In the genomic region with DNA sequence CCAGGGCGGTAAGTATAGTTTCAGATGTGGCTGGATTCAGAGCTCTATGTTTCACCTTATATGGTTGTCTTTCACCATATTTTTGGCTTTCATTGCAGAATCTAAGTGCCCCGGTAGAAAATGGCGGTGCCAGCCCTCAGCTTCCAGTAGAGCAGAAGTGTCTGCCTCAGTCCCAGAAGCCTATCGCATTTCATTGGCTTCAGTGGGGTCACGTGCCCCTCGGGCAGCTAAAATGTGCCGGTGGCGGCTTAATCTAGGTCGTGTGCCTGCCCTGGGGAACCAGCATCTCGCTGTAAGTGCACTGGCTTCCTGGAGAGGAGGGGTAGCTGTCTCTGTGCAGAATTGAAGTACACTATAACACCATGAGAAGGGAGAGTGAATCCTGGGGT, we compare ENCODE assay signal across 22 cellular contexts.
DNase-seq lines count a peak whose midpoint lies in the region; ATAC-seq, FAIRE-seq and TF ChIP-seq lines count a peak whose summit lies in the region.
"Had no signal": no experiment of that assay in that cellular context is flagged by ENCODE, and none has a peak within 500 bp of the region (broad histone marks: within the 10 kb centered on the region; RNA-seq: fewer than 3 reads in every experiment).

No MANE protein-coding gene starts in this region.

- H3K36me3 ChIP-seq in BE2C (no peaks in the 10 kb centered on the region), K562 (ENCODE audit: control insufficient read depth, insufficient read depth, low read length) (no peaks in the 10 kb centered on the region), neuronal stem cell (replicated peaks in 1 of 2; ENCODE audit: control insufficient read depth in 2 of 2, insufficient read depth in 2 of 2, low read length in 2 of 2) (no peaks in the 10 kb centered on the region)
- H3K36me3 ChIP-seq: BLaER1 treated with 17β-estradiol and CSF1 and Interleukin-3, amounts not matched to agents 10 nM and 100 nM had no signal

- H4K8ac ChIP-seq in neuronal stem cell (ENCODE audit: low read depth, low read length), result no peak overlapping the region

- TF ChIP-seq CTCF in BE2C (IDR thresholded peaks at IDR 0.05; ENCODE audit: low read depth, low read length) (no peak), K562 (IDR thresholded peaks at IDR 0.05 in 2 of 3, conservative IDR thresholded peaks at IDR 0.05 in 1 of 3; ENCODE audit: insufficient read depth in 2 of 3, low read depth in 1 of 3, low read length in 3 of 3) (no peak)

- H3K27me3 Mint-ChIP-seq in T-helper 17 cell, result peaks cover 45% of the 10 kb centered on the region

- no peaks in the 10 kb centered on the region for H3K9me3 ChIP-seq in BE2C
- H3K9me3 ChIP-seq in K562 (replicated peaks; ENCODE audit: control insufficient read depth, insufficient read depth, low read depth, low read length), result no peaks in the 10 kb centered on the region
- no peaks in the 10 kb centered on the region for H3K9me3 ChIP-seq in neuronal stem cell (replicated peaks in 1 of 2; ENCODE audit: control insufficient read depth in 2 of 2, insufficient read depth in 1 of 2, low read depth in 1 of 2, low read length in 2 of 2)
- H3K9me3 ChIP-seq in T-helper 17 cell (ENCODE audit: control insufficient read depth, low read length, poor library complexity, severe bottlenecking), result no peaks in the 10 kb centered on the region
- H3K9me3 ChIP-seq: BLaER1 treated with 17β-estradiol and CSF1 and Interleukin-3, amounts not matched to agents 10 nM and 100 nM had no signal

- H3K23ac ChIP-seq in neuronal stem cell (ENCODE audit: low read depth, low read length, poor library complexity), result no peak overlapping the region

- H3K79me2 ChIP-seq in K562 (ENCODE audit: control insufficient read depth, insufficient read depth, low read length), result no peaks in the 10 kb centered on the region

- DNase-seq in BE2C (peak; percentile 89), OCI-M1 (lab: John Stamatoyannopoulos, UW) (peak; percentile 6), K562 (ENCODE audit: extremely low read depth in 1 of 4, low spot score in 3 of 4) (no peak), neuronal stem cell (ENCODE audit: low spot score) (no peak), T-helper 17 cell (no peak), SKM-1 (lab: John Stamatoyannopoulos, UW; ENCODE audit: unreplicated experiment) (no peak)
- DNase-seq: CD4-positive, alpha-beta T cell; H7; MV-4-11; NCI-H1105; NCI-H146; NCI-H1930; NCI-H2107; NCI-H526 treated with DMSO at 0.1 percent for 48 hours; SHP77 treated with DMSO at 0.1 percent for 48 hours had no signal

- no peaks in the 10 kb centered on the region for H3K79me1 ChIP-seq in neuronal stem cell (ENCODE audit: low read depth, low read length)

- H3K4me3 ChIP-seq in BE2C (ENCODE audit: low read depth, low read length) (peak overlapping the region; percentile 35), K562 (no peak overlapping the region), neuronal stem cell (ENCODE audit: low read length in 2 of 2) (no peak overlapping the region)
- H3K4me3 ChIP-seq: BLaER1 treated with 17β-estradiol and CSF1 and Interleukin-3, amounts not matched to agents 10 nM and 100 nM had no signal

- H2AFZ ChIP-seq in K562 (ENCODE audit: low read depth, low read length) (peak overlapping the region; percentile 64), neuronal stem cell (ENCODE audit: low read length) (no peak overlapping the region)

- H3K4me2 ChIP-seq in K562 (ENCODE audit: insufficient read depth, low read length), result peak overlapping the region; percentile 19; the same call in 1 of the 2 replicates
- H3K4me2 ChIP-seq in neuronal stem cell (ENCODE audit: insufficient read depth, low read length, poor library complexity, severe bottlenecking), result no peak overlapping the region
- H3K4me2 ChIP-seq: BLaER1 treated with 17β-estradiol and CSF1 and Interleukin-3, amounts not matched to agents 10 nM and 100 nM had no signal

- no peak for TF ChIP-seq RAD21 in K562 (CRISPR knock-in tag; conservative IDR thresholded peaks at IDR 0.05 in 1 of 2, IDR thresholded peaks at IDR 0.05 in 1 of 2)

- H2AK5ac ChIP-seq in neuronal stem cell (ENCODE audit: low read depth, low read length), result no peak overlapping the region

- H2BK5ac ChIP-seq in neuronal stem cell (ENCODE audit: low read length), result no peak overlapping the region

- no peak overlapping the region for H3K4ac ChIP-seq in neuronal stem cell (ENCODE audit: low read length)

- no peaks in the 10 kb centered on the region for H3K9me1 ChIP-seq in K562 (ENCODE audit: control insufficient read depth, insufficient read depth, low read length)

- H2BK12ac ChIP-seq in neuronal stem cell (ENCODE audit: low read length), result no peak overlapping the region

- CTCF ChIA-PET in K562 (lab: Yijun Ruan, JAX; ENCODE audit: low intra/inter-chr PET ratio), result no interaction called here

- H4K91ac ChIP-seq in neuronal stem cell (ENCODE audit: low read depth, low read length, poor library complexity), result no peak overlapping the region

- no peak overlapping the region for H3K27ac Mint-ChIP-seq in T-helper 17 cell
- H3K27ac Mint-ChIP-seq: CD4-positive, alpha-beta T cell had no signal

- H3K4me3 Mint-ChIP-seq in T-helper 17 cell, result no peak overlapping the region
- H3K4me3 Mint-ChIP-seq: CD4-positive, alpha-beta T cell had no signal

- H3K36me3 Mint-ChIP-seq in T-helper 17 cell (ENCODE audit: low read depth), result no peaks in the 10 kb centered on the region

- H3K14ac ChIP-seq in neuronal stem cell (ENCODE audit: low read length), result no peak overlapping the region

- no peak overlapping the region for H2BK15ac ChIP-seq in neuronal stem cell (ENCODE audit: low read length)

- POLR2A ChIA-PET in K562 (lab: Yijun Ruan, JAX), result interaction anchor here (0.6 to 1.5 kb wide), 2 partner anchors 16 to 120 kb away, joined by 3 read pairs; no protein-coding TSS in a partner anchor

- intact Hi-C loops in K562 (cut with micrococcal nuclease), result no loop called here

- H4K20me1 ChIP-seq in K562 (replicated peaks; ENCODE audit: control insufficient read depth, insufficient read depth, low read length), result no peaks in the 10 kb centered on the region
- H4K20me1 ChIP-seq: BLaER1 treated with 17β-estradiol and CSF1 and Interleukin-3, amounts not matched to agents 10 nM and 100 nM had no signal

- peak overlapping the region; percentile 55 for H3K18ac ChIP-seq in neuronal stem cell (ENCODE audit: low read length)

- no peak for TF ChIP-seq EP300 in K562 (IDR thresholded peaks at IDR 0.05; ENCODE audit: low read length)

- TF ChIP-seq POLR2A in K562 (conservative IDR thresholded peaks at IDR 0.05), result no peak

- no peaks in the 10 kb centered on the region for H3K27me3 ChIP-seq in BE2C
- H3K27me3 ChIP-seq in K562 (ENCODE audit: control insufficient read depth in 2 of 2, insufficient read depth in 2 of 2, low read length in 2 of 2), result no peaks in the 10 kb centered on the region
- H3K27me3 ChIP-seq in neuronal stem cell (ENCODE audit: control insufficient read depth in 3 of 3, insufficient read depth in 3 of 3, low read depth in 1 of 3, low read length in 3 of 3), result peaks cover 0 to 6% (median 0%) of the 10 kb centered on the region in 3 experiments
- H3K27me3 ChIP-seq: BLaER1 treated with 17β-estradiol and CSF1 and Interleukin-3, amounts not matched to agents 10 nM and 100 nM had no signal

- WGBS in K562 (ENCODE audit: insufficient coverage, low coverage, missing lambda C conversion rate), result 22% methylated on average over 10 of the region's 10 CpGs
- WGBS in neuronal stem cell (ENCODE audit: extremely low coverage in 2 of 2, insufficient read length in 2 of 2, insufficient replicate concordance in 1 of 2), 2 donors, result no CpG with 5 or more reads among the region's 10 CpGs

- in situ Hi-C loops in K562 (cut with MboI), result no loop called here

- FAIRE-seq in K562 (lab: Jason Lieb, UNC), result no peak
- FAIRE-seq: D721Med, GM18507, HepG2 had no signal

- H3K9ac ChIP-seq in K562 (ENCODE audit: insufficient read depth in 1 of 2, low read depth in 2 of 2, low read length in 2 of 2) (no peak overlapping the region), neuronal stem cell (ENCODE audit: low read depth, low read length, poor library complexity) (no peak overlapping the region)
- H3K9ac ChIP-seq: BLaER1 treated with 17β-estradiol and CSF1 and Interleukin-3, amounts not matched to agents 10 nM and 100 nM had no signal

- no TSS peak for BruUV-seq in K562 (replicated peaks; lab: Mats Ljungman, UMichigan)

- no peak overlapping the region for H3K27ac ChIP-seq in K562 (ENCODE audit: extremely low read depth, low read depth, low read length)
- H3K27ac ChIP-seq in neuronal stem cell (replicated peaks; ENCODE audit: low read length), result no peak overlapping the region
- H3K27ac ChIP-seq: BLaER1 treated with 17β-estradiol and CSF1 and Interleukin-3, amounts not matched to agents 10 nM and 100 nM had no signal

- ATAC-seq in K562 (peak; percentile 61; the same call in 2 of the 3 replicates), esophagus mucosa (no peak), T-helper 17 cell (no peak), GM21526 (IDR thresholded peaks at IDR 0.05; ENCODE audit: low FRiP score, unreplicated experiment) (no peak)
- ATAC-seq: HepG2, Panc1 had no signal

- H3K4me1 ChIP-seq in BE2C (peaks cover 29% of the 10 kb centered on the region), K562 (replicated peaks in 1 of 2; ENCODE audit: control insufficient read depth in 2 of 2, insufficient read depth in 2 of 2, low read length in 2 of 2) (no peaks in the 10 kb centered on the region), neuronal stem cell (ENCODE audit: control insufficient read depth in 2 of 2, insufficient read depth in 1 of 2, low read depth in 1 of 2, low read length in 2 of 2) (peaks cover 0 to 9% of the 10 kb centered on the region in 2 donors)
- H3K4me1 ChIP-seq: BLaER1 treated with 17β-estradiol and CSF1 and Interleukin-3, amounts not matched to agents 10 nM and 100 nM had no signal

- no peak overlapping the region for H2BK120ac ChIP-seq in neuronal stem cell (ENCODE audit: low read depth, low read length)

- H3K4me1 Mint-ChIP-seq in T-helper 17 cell, result no peaks in the 10 kb centered on the region

TF ChIP-seq in K562, 482 proteins besides CTCF, POLR2A, EP300 and RAD21 (continues in another document):
- TF ChIP-seq, protein P1, sequence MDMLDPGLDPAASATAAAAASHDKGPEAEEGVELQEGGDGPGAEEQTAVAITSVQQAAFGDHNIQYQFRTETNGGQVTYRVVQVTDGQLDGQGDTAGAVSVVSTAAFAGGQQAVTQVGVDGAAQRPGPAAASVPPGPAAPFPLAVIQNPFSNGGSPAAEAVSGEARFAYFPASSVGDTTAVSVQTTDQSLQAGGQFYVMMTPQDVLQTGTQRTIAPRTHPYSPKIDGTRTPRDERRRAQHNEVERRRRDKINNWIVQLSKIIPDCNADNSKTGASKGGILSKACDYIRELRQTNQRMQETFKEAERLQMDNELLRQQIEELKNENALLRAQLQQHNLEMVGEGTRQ (CRISPR knock-in tag; IDR thresholded peaks at IDR 0.05), result peak; percentile 91
- TF ChIP-seq THRAP3 (IDR thresholded peaks at IDR 0.05; ENCODE audit: borderline replicate concordance) (no peak), BHLHE40 (IDR thresholded peaks at IDR 0.05; ENCODE audit: low read length) (peak; percentile 37; the same call in 1 of the 2 replicates)

Comparison
In these comparisons a context has a peak if more than half of its experiments do, and no peak if none do; other contexts are left out.
1. DNase-seq: peak in BE2C (single experiment) and OCI-M1 (single experiment); none in K562 (0 of 4), neuronal stem cell (single experiment), T-helper 17 cell (0 of 3) and SKM-1 (single experiment).